Comparison of ENCODE assay signal across 8 cellular contexts in genomic region chr11:124898711-124899110, GRCh38. TPM values are rescaled to one million over a fixed set of nuclear protein-coding genes. Genes with fewer than 3 reads are reported as not detected.
A peak's percentile ranks its signal among the peaks of the same experiment; 100 is the strongest.
DNase-seq lines count a peak whose midpoint lies in the region; ATAC-seq and TF ChIP-seq lines count a peak whose summit lies in the region.

No MANE protein-coding gene starts in this region.

- H3K36me3 Mint-ChIP-seq in mesothelial cell of epicardium: no peaks in the 10 kb centered on the region

- H3K4me3 Mint-ChIP-seq in mesothelial cell of epicardium: no peak overlapping the region

- peak; percentile 50 for DNase-seq in RWPE1 (ENCODE audit: low spot score)
- peak; percentile 72 for DNase-seq in fibroblast of gingiva (ENCODE audit: low read depth)
- DNase-seq in mesothelial cell of epicardium (ENCODE audit: low spot score in 2 of 2, unreplicated experiment in 2 of 2): peak in 1 of 2 experiments; percentile 20
- no peak for DNase-seq in upper lobe of right lung
- DNase-seq in activated gamma-delta T cell (lab: John Stamatoyannopoulos, UW): no peak
- DNase-seq in NCI-H1105 (lab: John Stamatoyannopoulos, UW): no peak
- no peak for DNase-seq in AML-193 (lab: John Stamatoyannopoulos, UW)

- intact Hi-C loops in upper lobe of right lung (cut with DNase I): no loop called here

- H3K27me3 Mint-ChIP-seq in mesothelial cell of epicardium (ENCODE audit: low read depth): peaks cover 43% of the 10 kb centered on the region

- ATAC-seq in upper lobe of right lung (peak; percentile 62), GM19023 (IDR thresholded peaks at IDR 0.05; ENCODE audit: unreplicated experiment) (no peak)

- H3K4me1 ChIP-seq in upper lobe of right lung: peaks cover 18% of the 10 kb centered on the region

- H3K9me3 ChIP-seq in upper lobe of right lung: no peaks in the 10 kb centered on the region

- no peaks in the 10 kb centered on the region for H3K9me3 Mint-ChIP-seq in mesothelial cell of epicardium

- TF ChIP-seq CTCF in RWPE1 (conservative IDR thresholded peaks at IDR 0.05; ENCODE audit: low read depth) (no peak), mesothelial cell of epicardium (IDR thresholded peaks at IDR 0.05; ENCODE audit: unreplicated experiment) (no peak), upper lobe of right lung (IDR thresholded peaks at IDR 0.05) (no peak)

- H3K27me3 ChIP-seq in upper lobe of right lung: no peaks in the 10 kb centered on the region

- CTCF ChIA-PET in RWPE1 (lab: Yijun Ruan, JAX): interaction anchor here (0.9 to 1.8 kb wide), 3 partner anchors 14 to 33 kb away, joined by 3 to 7 read pairs (median 5); no protein-coding TSS in a partner anchor

- peak overlapping the region; percentile 98 for H3K27ac ChIP-seq in RWPE1
- peak overlapping the region; percentile 79 for H3K27ac ChIP-seq in upper lobe of right lung

- peak overlapping the region; percentile 54 for H3K27ac Mint-ChIP-seq in mesothelial cell of epicardium

- POLR2A ChIA-PET in RWPE1 (lab: Yijun Ruan, JAX; ENCODE audit: low non-redundant PET): interaction anchor here (1.0 to 1.8 kb wide), 2 partner anchors 22 to 55 kb away, joined by 3 to 7 read pairs; no protein-coding TSS in a partner anchor

- no peaks in the 10 kb centered on the region for H3K36me3 ChIP-seq in upper lobe of right lung

- no peak overlapping the region for H3K4me3 ChIP-seq in upper lobe of right lung

- peaks cover 7% of the 10 kb centered on the region for H3K4me1 Mint-ChIP-seq in mesothelial cell of epicardium

RNA-seq across cellular contexts. Expression of gene ROBO4, which starts 1.0 kb away (rescaled TPM):
- total RNA-seq in mesothelial cell of epicardium (not detected in 3 replicates), upper lobe of right lung (75.0 TPM)

RNA-seq across cellular contexts. Expression of gene HEPN1, which starts 20.3 kb away (rescaled TPM):
- total RNA-seq in mesothelial cell of epicardium: not detected in 3 replicates
- total RNA-seq in upper lobe of right lung: not detected

RNA-seq across cellular contexts. Expression of gene ROBO3, which starts 33.5 kb away (rescaled TPM):
- 26.0 to 26.7 TPM (median 26.4 TPM) in 3 replicates for total RNA-seq in mesothelial cell of epicardium
- total RNA-seq in upper lobe of right lung: 12.6 TPM

RNA-seq across cellular contexts. Expression of gene HEPACAM, which starts 37.1 kb away (rescaled TPM):
- total RNA-seq in mesothelial cell of epicardium (0.07 TPM in 2 of 3 replicates, not detected in the other), upper lobe of right lung (0.14 TPM)

RNA-seq across cellular contexts. Expression of gene CCDC15, which starts 55.3 kb away (rescaled TPM):
- total RNA-seq in mesothelial cell of epicardium (2.8 to 3.1 TPM (median 2.9 TPM) in 3 replicates), upper lobe of right lung (1.5 TPM)

Comparison
In these comparisons a context has a peak if more than half of its experiments do, and no peak if none do; other contexts are left out.
1. DNase-seq: peak in RWPE1 (single experiment) and fibroblast of gingiva (single experiment); none in upper lobe of right lung (single experiment), activated gamma-delta T cell (single experiment), NCI-H1105 (single experiment) and AML-193 (0 of 2).
2. RNA of gene ROBO4, which starts 1.0 kb away (total RNA-seq): 75.0 TPM in upper lobe of right lung (single experiment); not detected in mesothelial cell of epicardium; every median in the first group is over 10 times any median in the second.